Comparison of ENCODE assay signal across 15 cellular contexts in genomic region chr1:232998138-232998537, GRCh38. TPM values are rescaled to one million over a fixed set of nuclear protein-coding genes. Genes with fewer than 3 reads are reported as not detected.
DNase-seq lines count a peak whose midpoint lies in the region; ATAC-seq and TF ChIP-seq lines count a peak whose summit lies in the region.
"Had no signal": no experiment of that assay in that cellular context is flagged by ENCODE, and none has a peak within 500 bp of the region (broad histone marks: within the 10 kb centered on the region; RNA-seq: fewer than 3 reads in every experiment).

No MANE protein-coding gene starts in this region.

- no peak overlapping the region for H3K4me3 ChIP-seq in BE2C (ENCODE audit: low read depth, low read length)
- no peak overlapping the region for H3K4me3 ChIP-seq in endodermal cell (ENCODE audit: low read length)
- H3K4me3 ChIP-seq: HAP-1 had no signal

- H3K9ac ChIP-seq in endodermal cell (ENCODE audit: extremely low read depth, low read length, poor library complexity, severe bottlenecking), result no peak overlapping the region

- H3K27ac ChIP-seq in endodermal cell (ENCODE audit: low read depth, low read length), result no peak overlapping the region

- 97 to 100% methylated on average over 7 to 15 of the region's 15 CpGs for WGBS in endodermal cell (ENCODE audit: insufficient coverage in 1 of 2, insufficient read length in 1 of 2), 2 experiments

- CTCF ChIA-PET in activated CD4-positive, alpha-beta T cell treated with anti-CD3 and anti-CD28 coated beads, Interleukin-2, amount 10 ng/mL, durations not matched to agents 7 days and 5 days (lab: Charles Lee), result interaction anchor here (1.5 kb wide), 1 partner anchor 12 kb away, joined by 3 read pairs; no protein-coding TSS in a partner anchor

- H3K27ac Mint-ChIP-seq in T-helper 17 cell (peak overlapping the region; percentile 49), endodermal cell (no peak overlapping the region)
- H3K27ac Mint-ChIP-seq in stimulated activated effector memory CD8-positive, alpha-beta T cell treated with anti-CD3 and anti-CD28 coated beads, Interleukin-12 subunit alpha, Interleukin-12 subunit beta, amount 100 ng/mL, for 72 hours, result peak overlapping the region; percentile 45
- H3K27ac Mint-ChIP-seq in activated CD4-positive, alpha-beta T cell treated with anti-CD3 and anti-CD28 coated beads, Interleukin-2, amount 10 ng/mL, durations not matched to agents 7 days and 5 days, result no peak overlapping the region
- H3K27ac Mint-ChIP-seq: B cell; CD4-positive, CD25-positive, alpha-beta regulatory T cell; IgD-negative memory B cell had no signal

- H3K4me3 Mint-ChIP-seq in T-helper 17 cell, result no peak overlapping the region
- H3K4me3 Mint-ChIP-seq in endodermal cell, result no peak overlapping the region
- H3K4me3 Mint-ChIP-seq in stimulated activated effector memory CD8-positive, alpha-beta T cell treated with anti-CD3 and anti-CD28 coated beads, Interleukin-12 subunit alpha, Interleukin-12 subunit beta, amount 100 ng/mL, for 72 hours, result no peak overlapping the region
- no peak overlapping the region for H3K4me3 Mint-ChIP-seq in activated CD4-positive, alpha-beta T cell treated with anti-CD3 and anti-CD28 coated beads, Interleukin-2, amount 10 ng/mL, durations not matched to agents 7 days and 5 days
- H3K4me3 Mint-ChIP-seq: B cell; CD4-positive, CD25-positive, alpha-beta regulatory T cell; CD8-positive, alpha-beta memory T cell had no signal

- H3K4me1 ChIP-seq in BE2C, result no peaks in the 10 kb centered on the region
- H3K4me1 ChIP-seq in endodermal cell (ENCODE audit: control insufficient read depth, insufficient read depth, low read length), result no peaks in the 10 kb centered on the region
- H3K4me1 ChIP-seq: HAP-1 had no signal

- POLR2A ChIA-PET in activated CD4-positive, alpha-beta T cell treated with anti-CD3 and anti-CD28 coated beads, Interleukin-2, amount 10 ng/mL, durations not matched to agents 7 days and 5 days (lab: Charles Lee), result no interaction called here

- TF ChIP-seq CTCF in BE2C (IDR thresholded peaks at IDR 0.05; ENCODE audit: low read depth, low read length) (0 out of 2 replicates have a peak, but pooled peaks have one; percentile 1), endodermal cell (conservative IDR thresholded peaks at IDR 0.05) (peak; percentile 22)

- peaks cover 31% of the 10 kb centered on the region for H3K36me3 Mint-ChIP-seq in T-helper 17 cell (ENCODE audit: low read depth)
- peaks cover 80% of the 10 kb centered on the region for H3K36me3 Mint-ChIP-seq in endodermal cell (ENCODE audit: low read depth)
- peaks cover 52% of the 10 kb centered on the region for H3K36me3 Mint-ChIP-seq in stimulated activated effector memory CD8-positive, alpha-beta T cell treated with anti-CD3 and anti-CD28 coated beads, Interleukin-12 subunit alpha, Interleukin-12 subunit beta, amount 100 ng/mL, for 72 hours
- peaks cover 57% of the 10 kb centered on the region for H3K36me3 Mint-ChIP-seq in activated CD4-positive, alpha-beta T cell treated with anti-CD3 and anti-CD28 coated beads, Interleukin-2, amount 10 ng/mL, durations not matched to agents 7 days and 5 days (ENCODE audit: low read depth)

- no peak for ATAC-seq in T-helper 17 cell
- ATAC-seq in stimulated activated effector memory CD8-positive, alpha-beta T cell treated with anti-CD3 and anti-CD28 coated beads, Interleukin-12 subunit alpha, Interleukin-12 subunit beta, amount 100 ng/mL, for 72 hours, result no peak
- ATAC-seq: HepG2 had no signal

- H3K4me1 Mint-ChIP-seq in T-helper 17 cell (peaks cover 2% of the 10 kb centered on the region), endodermal cell (peaks cover 3% of the 10 kb centered on the region)
- no peaks in the 10 kb centered on the region for H3K4me1 Mint-ChIP-seq in stimulated activated effector memory CD8-positive, alpha-beta T cell treated with anti-CD3 and anti-CD28 coated beads, Interleukin-12 subunit alpha, Interleukin-12 subunit beta, amount 100 ng/mL, for 72 hours
- H3K4me1 Mint-ChIP-seq in activated CD4-positive, alpha-beta T cell treated with anti-CD3 and anti-CD28 coated beads, Interleukin-2, amount 10 ng/mL, durations not matched to agents 7 days and 5 days, result no peaks in the 10 kb centered on the region
- H3K4me1 Mint-ChIP-seq: B cell; CD8-positive, alpha-beta memory T cell had no signal

- H3K27me3 ChIP-seq in BE2C, result no peaks in the 10 kb centered on the region
- no peaks in the 10 kb centered on the region for H3K27me3 ChIP-seq in endodermal cell (ENCODE audit: control insufficient read depth, insufficient read depth, low read length, poor library complexity, severe bottlenecking)

- H3K9me3 ChIP-seq in BE2C (no peaks in the 10 kb centered on the region), T-helper 17 cell (ENCODE audit: control insufficient read depth, low read length, poor library complexity, severe bottlenecking) (no peaks in the 10 kb centered on the region), endodermal cell (ENCODE audit: control insufficient read depth, low read length) (peaks cover 23% of the 10 kb centered on the region)

- H3K9me3 Mint-ChIP-seq in endodermal cell, result peaks cover 23% of the 10 kb centered on the region
- no peaks in the 10 kb centered on the region for H3K9me3 Mint-ChIP-seq in stimulated activated effector memory CD8-positive, alpha-beta T cell treated with anti-CD3 and anti-CD28 coated beads, Interleukin-12 subunit alpha, Interleukin-12 subunit beta, amount 100 ng/mL, for 72 hours
- peaks cover 15% of the 10 kb centered on the region for H3K9me3 Mint-ChIP-seq in activated CD4-positive, alpha-beta T cell treated with anti-CD3 and anti-CD28 coated beads, Interleukin-2, amount 10 ng/mL, durations not matched to agents 7 days and 5 days

- no peaks in the 10 kb centered on the region for H3K27me3 Mint-ChIP-seq in T-helper 17 cell
- peaks cover 1% of the 10 kb centered on the region for H3K27me3 Mint-ChIP-seq in endodermal cell (ENCODE audit: insufficient read depth)
- no peaks in the 10 kb centered on the region for H3K27me3 Mint-ChIP-seq in activated CD4-positive, alpha-beta T cell treated with anti-CD3 and anti-CD28 coated beads, Interleukin-2, amount 10 ng/mL, durations not matched to agents 7 days and 5 days
- H3K27me3 Mint-ChIP-seq: B cell; CD4-positive, CD25-positive, alpha-beta regulatory T cell; CD8-positive, alpha-beta memory T cell; IgD-negative memory B cell had no signal

- H3K36me3 ChIP-seq in BE2C (no peaks in the 10 kb centered on the region), endodermal cell (ENCODE audit: control insufficient read depth, insufficient read depth, low read length) (no peaks in the 10 kb centered on the region)
- H3K36me3 ChIP-seq: HAP-1 had no signal

- DNase-seq in BE2C (no peak), T-helper 17 cell (no peak), endodermal cell (peak; percentile 58), NCI-H524 treated with DMSO at 0.1 percent for 48 hours (lab: John Stamatoyannopoulos, UW) (no peak)
- DNase-seq in stimulated activated effector memory CD8-positive, alpha-beta T cell treated with anti-CD3 and anti-CD28 coated beads, Interleukin-12 subunit alpha, Interleukin-12 subunit beta, amount 100 ng/mL, for 72 hours (ENCODE audit: low spot score in 2 of 2), result no peak
- no peak for DNase-seq in activated CD4-positive, alpha-beta T cell treated with anti-CD3 and anti-CD28 coated beads, Interleukin-2, amount 10 ng/mL, durations not matched to agents 7 days and 5 days
- DNase-seq: C1 segment of cervical spinal cord; CD4-positive, CD25-positive, alpha-beta regulatory T cell; CD8-positive, alpha-beta memory T cell; COR-L47; GOT3 had no signal

RNA-seq across cellular contexts. Expression of gene NTPCR, which starts 47.7 kb away (rescaled TPM):
- polyA plus RNA-seq in BE2C (2012; ENCODE audit: insufficient read depth, insufficient read length, low read depth), result 129 TPM
- total RNA-seq in T-helper 17 cell (10 to 100 TPM; 15.1 to 17.4 TPM), endodermal cell (10 to 100 TPM; 30.9 to 43.3 TPM)
- polyA plus RNA-seq in endodermal cell (2013, experiment 1 of 2), result 95.2 TPM
- 86.8 TPM for polyA plus RNA-seq in endodermal cell (2013, experiment 2 of 2)
- 10 to 100 TPM; 36.9 to 45.8 TPM for total RNA-seq in activated CD4-positive, alpha-beta T cell treated with anti-CD3 and anti-CD28 coated beads, Interleukin-2, amount 10 ng/mL, durations not matched to agents 7 days and 5 days

Comparison
In these comparisons a context has a peak if more than half of its experiments do, and no peak if none do; other contexts are left out.
1. H3K27ac Mint-ChIP-seq: peak in T-helper 17 cell (single experiment) and stimulated activated effector memory CD8-positive, alpha-beta T cell treated with anti-CD3 and anti-CD28 coated beads, Interleukin-12 subunit alpha, Interleukin-12 subunit beta, amount 100 ng/mL, for 72 hours (single experiment); none in endodermal cell (single experiment) and activated CD4-positive, alpha-beta T cell treated with anti-CD3 and anti-CD28 coated beads, Interleukin-2, amount 10 ng/mL, durations not matched to agents 7 days and 5 days (single experiment).